In the genomic region with DNA sequence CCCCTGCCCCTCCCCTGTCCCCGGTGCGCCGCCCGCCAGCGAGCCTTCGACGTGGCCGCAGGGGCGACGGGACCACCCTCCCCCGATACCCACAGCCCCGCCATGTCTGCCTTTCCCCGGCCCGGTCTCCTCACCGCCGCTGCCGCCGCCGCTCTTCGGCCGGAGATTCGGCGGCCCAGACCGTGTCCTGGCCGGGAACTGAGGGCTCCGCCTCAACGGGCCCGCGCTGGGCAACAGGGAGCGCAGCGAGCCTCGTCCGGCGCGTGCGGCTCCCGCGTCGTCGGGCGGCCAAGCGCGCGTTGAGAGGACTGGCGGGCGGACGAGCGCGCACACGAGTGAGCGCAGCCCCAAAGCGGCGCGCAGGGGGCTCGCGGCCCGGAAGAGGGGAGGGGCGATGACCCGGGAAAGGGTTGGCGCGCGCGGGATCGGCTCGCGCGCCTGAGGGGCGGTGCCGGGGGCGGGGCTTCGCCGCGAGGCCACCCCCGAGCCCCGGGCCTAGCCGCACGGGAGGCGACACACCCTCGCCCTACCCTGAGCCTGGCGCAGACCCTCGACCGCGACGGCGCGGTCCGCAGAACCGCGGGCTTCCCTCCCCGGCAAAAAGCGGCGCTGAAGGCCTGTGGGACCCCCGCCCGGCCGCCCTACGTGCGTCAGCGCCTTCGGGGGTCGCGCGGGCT, we compare ENCODE assay signal across 8 cellular contexts. TPM values are rescaled to one million over a fixed set of nuclear protein-coding genes. Genes with fewer than 3 reads are reported as not detected.
DNase-seq lines count a peak whose midpoint lies in the region; ATAC-seq and TF ChIP-seq lines count a peak whose summit lies in the region.

A gene with protein sequence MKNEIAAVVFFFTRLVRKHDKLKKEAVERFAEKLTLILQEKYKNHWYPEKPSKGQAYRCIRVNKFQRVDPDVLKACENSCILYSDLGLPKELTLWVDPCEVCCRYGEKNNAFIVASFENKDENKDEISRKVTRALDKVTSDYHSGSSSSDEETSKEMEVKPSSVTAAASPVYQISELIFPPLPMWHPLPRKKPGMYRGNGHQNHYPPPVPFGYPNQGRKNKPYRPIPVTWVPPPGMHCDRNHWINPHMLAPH (minus strand): TSS at position 337 of the 677 bp plus-strand sequence. CDS start 3,757 bp downstream, outside the sequence.

- H3K27me3 ChIP-seq in DND-41 (ENCODE audit: insufficient read depth, low read length, poor library complexity) (no peaks in the 10 kb centered on the region), SJCRH30 (no peaks in the 10 kb centered on the region), neuronal stem cell (ENCODE audit: control insufficient read depth in 3 of 3, insufficient read depth in 3 of 3, low read depth in 1 of 3, low read length in 3 of 3) (peaks cover 0 to 10% (median 0%) of the 10 kb centered on the region in 3 experiments), subcutaneous abdominal adipose tissue (ENCODE audit: control insufficient read depth in 5 of 5, insufficient read depth in 4 of 5, low read length in 5 of 5) (no peaks in the 10 kb centered on the region)

- H3K4me3 ChIP-seq in DND-41 (ENCODE audit: low read depth in 1 of 2, low read length in 2 of 2): peak within 1 kb of the TSS; percentile 65 to 69
- peak within 1 kb of the TSS; percentile 83 for H3K4me3 ChIP-seq in SJCRH30
- H3K4me3 ChIP-seq in neuronal stem cell (ENCODE audit: low read length in 2 of 2): peak within 1 kb of the TSS; percentile 94 to 99
- H3K4me3 ChIP-seq in subcutaneous abdominal adipose tissue (ENCODE audit: low read depth in 1 of 5, low read length in 5 of 5): peak within 1 kb of the TSS; percentile 85 to 91 (median 90)

- no peak within 1 kb of the TSS for H4K91ac ChIP-seq in neuronal stem cell (ENCODE audit: low read depth, low read length, poor library complexity)

- WGBS in neuronal stem cell (ENCODE audit: extremely low coverage in 2 of 2, insufficient read length in 2 of 2, insufficient replicate concordance in 1 of 2), 2 donors: no CpG with 5 or more reads among the region's 102 CpGs

- peak within 1 kb of the TSS; percentile 95 for H3K14ac ChIP-seq in neuronal stem cell (ENCODE audit: low read length)

- H3K4me2 ChIP-seq in DND-41 (ENCODE audit: insufficient read depth, low read length) (peak within 1 kb of the TSS; percentile 72), neuronal stem cell (ENCODE audit: insufficient read depth, low read length, poor library complexity, severe bottlenecking) (peak within 1 kb of the TSS; percentile 92)

- H3K18ac ChIP-seq in neuronal stem cell (ENCODE audit: low read length): peak within 1 kb of the TSS; percentile 97

- peak within 1 kb of the TSS; percentile 31 for H2BK5ac ChIP-seq in neuronal stem cell (ENCODE audit: low read length)

- peaks cover 37% of the 10 kb centered on the region for H4K20me1 ChIP-seq in DND-41 (ENCODE audit: insufficient read depth, low read length)

- ATAC-seq in DND-41 (ENCODE audit: insufficient read depth, low read depth): peak; percentile 78
- ATAC-seq in GM21576 (IDR thresholded peaks at IDR 0.05; ENCODE audit: unreplicated experiment): peak; percentile 78

- no peak for TF ChIP-seq EP300 in Ishikawa (IDR thresholded peaks at IDR 0.05; ENCODE audit: borderline replicate concordance)

- H3K27ac ChIP-seq in DND-41 (ENCODE audit: low read length) (peak within 1 kb of the TSS; percentile 86), SJCRH30 (peak within 1 kb of the TSS; percentile 75), neuronal stem cell (replicated peaks; ENCODE audit: low read length) (no peak within 1 kb of the TSS), subcutaneous abdominal adipose tissue (ENCODE audit: low read depth, low read length) (peak within 1 kb of the TSS; percentile 98)

- H2BK12ac ChIP-seq in neuronal stem cell (ENCODE audit: low read length): peak within 1 kb of the TSS; percentile 67

- H3K9me3 ChIP-seq in DND-41 (ENCODE audit: insufficient read depth, low read length, severe bottlenecking) (no peaks in the 10 kb centered on the region), SJCRH30 (replicated peaks) (no peaks in the 10 kb centered on the region), neuronal stem cell (replicated peaks in 1 of 2; ENCODE audit: control insufficient read depth in 2 of 2, insufficient read depth in 1 of 2, low read depth in 1 of 2, low read length in 2 of 2) (peaks cover 0 to 5% of the 10 kb centered on the region in 2 donors), subcutaneous abdominal adipose tissue (ENCODE audit: control insufficient read depth in 5 of 5, low read length in 5 of 5) (no peaks in the 10 kb centered on the region)

- peaks cover 39% of the 10 kb centered on the region for H3K36me3 ChIP-seq in DND-41 (ENCODE audit: insufficient read depth, low read length)
- peaks cover 18% of the 10 kb centered on the region for H3K36me3 ChIP-seq in SJCRH30
- H3K36me3 ChIP-seq in neuronal stem cell (replicated peaks in 1 of 2; ENCODE audit: control insufficient read depth in 2 of 2, insufficient read depth in 2 of 2, low read length in 2 of 2): peaks cover 3 to 28% of the 10 kb centered on the region in 2 donors
- H3K36me3 ChIP-seq in subcutaneous abdominal adipose tissue (ENCODE audit: control insufficient read depth in 5 of 5, insufficient read depth in 5 of 5, low read length in 5 of 5): peaks cover 2 to 6% (median 5%) of the 10 kb centered on the region in 5 donors

- no peak for TF ChIP-seq RAD21 in Ishikawa (IDR thresholded peaks at IDR 0.05; ENCODE audit: low read depth)

- H3K79me2 ChIP-seq in DND-41 (ENCODE audit: insufficient read depth, low read length): peaks cover 52% of the 10 kb centered on the region

- DNase-seq in DND-41: peak; percentile 84
- peak; percentile 74 to 84 for DNase-seq in SJCRH30
- peak; percentile 78 for DNase-seq in activated gamma-delta T cell treated with Interleukin-2 at 50 U/mL for 16 hours
- peak; percentile 74 for DNase-seq in foreskin melanocyte
- peak; percentile 76 for DNase-seq in neuronal stem cell (ENCODE audit: low spot score)

- H3K9ac ChIP-seq in DND-41 (ENCODE audit: low read depth, low read length) (peak within 1 kb of the TSS; percentile 82), neuronal stem cell (ENCODE audit: low read depth, low read length, poor library complexity) (peak within 1 kb of the TSS; percentile 95), subcutaneous abdominal adipose tissue (ENCODE audit: low read length in 5 of 5) (peak within 1 kb of the TSS; percentile 88 to 96 (median 90))

- peak within 1 kb of the TSS; percentile 32 for H4K8ac ChIP-seq in neuronal stem cell (ENCODE audit: low read depth, low read length)

- no peak for TF ChIP-seq CTCF in DND-41 (IDR thresholded peaks at IDR 0.05; ENCODE audit: borderline replicate concordance, extremely low read depth, low read length, poor library complexity, severe bottlenecking)

- H3K4me1 ChIP-seq in DND-41 (ENCODE audit: insufficient read depth, low read length) (peaks cover 43% of the 10 kb centered on the region), SJCRH30 (no peaks in the 10 kb centered on the region), neuronal stem cell (ENCODE audit: control insufficient read depth in 2 of 2, insufficient read depth in 1 of 2, low read depth in 1 of 2, low read length in 2 of 2) (peaks cover 2 to 7% of the 10 kb centered on the region in 2 donors), subcutaneous abdominal adipose tissue (ENCODE audit: control insufficient read depth in 5 of 5, insufficient read depth in 5 of 5, low read length in 5 of 5) (peaks cover 0 to 18% (median 15%) of the 10 kb centered on the region in 5 donors)

- H2AK5ac ChIP-seq in neuronal stem cell (ENCODE audit: low read depth, low read length): peak within 1 kb of the TSS; percentile 79

- no peak within 1 kb of the TSS for H2BK120ac ChIP-seq in neuronal stem cell (ENCODE audit: low read depth, low read length)

- H3K4ac ChIP-seq in neuronal stem cell (ENCODE audit: low read length): no peak within 1 kb of the TSS

- H3K79me1 ChIP-seq in neuronal stem cell (ENCODE audit: low read depth, low read length): peaks cover 6% of the 10 kb centered on the region

- peak within 1 kb of the TSS; percentile 47 for H2BK15ac ChIP-seq in neuronal stem cell (ENCODE audit: low read length)

- peak within 1 kb of the TSS; percentile 100 for H3K23ac ChIP-seq in neuronal stem cell (ENCODE audit: low read depth, low read length, poor library complexity)

- H2AFZ ChIP-seq in DND-41 (ENCODE audit: low read depth, low read length) (peak within 1 kb of the TSS; percentile 96), neuronal stem cell (ENCODE audit: low read length) (peak within 1 kb of the TSS; percentile 96)

TF ChIP-seq in Ishikawa, 13 proteins besides CTCF, POLR2A, EP300 and RAD21 (continues in another document):
- TF ChIP-seq TEAD4 (IDR thresholded peaks at IDR 0.05) (no peak), FOXM1 (IDR thresholded peaks at IDR 0.05; ENCODE audit: borderline replicate concordance, low read depth) (no peak), EGR1 (IDR thresholded peaks at IDR 0.05) (no peak), CREB1 (IDR thresholded peaks at IDR 0.05; ENCODE audit: low read depth) (no peak), YY1 (IDR thresholded peaks at IDR 0.05; ENCODE audit: low read depth) (peak; percentile 59; the same call in 1 of the 2 replicates), TCF12 (IDR thresholded peaks at IDR 0.05; ENCODE audit: low read depth) (peak; percentile 48; the same call in 1 of the 2 replicates)

RNA-seq across cellular contexts. Expression of the gene that starts here (rescaled TPM):
- 58.2 and 58.9 TPM in 2 replicates for total RNA-seq in SJCRH30 (2014; rRNA removed; shearing (Covaris generic))
- 44.6 TPM for polyA plus RNA-seq in neuronal stem cell (2013, experiment 1 of 2)
- 45.1 TPM for polyA plus RNA-seq in neuronal stem cell (2013, experiment 2 of 2)
